ENCODE assay signal across 21 cellular contexts in genomic region chr6:4673861-4674260, GRCh38.
"Had no signal": no experiment of that assay in that cellular context is flagged by ENCODE, and none has a peak within 500 bp of the region (broad histone marks: within the 10 kb centered on the region; RNA-seq: fewer than 3 reads in every experiment).

No MANE protein-coding gene starts in this region.

- H3K4me3 Mint-ChIP-seq: immature natural killer cell had no signal

- H3K27me3 ChIP-seq: dorsolateral prefrontal cortex, esophagus muscularis mucosa, foreskin keratinocyte, gastroesophageal sphincter, heart left ventricle, hepatocyte, left lung had no signal

- H3K4me1 ChIP-seq: esophagus muscularis mucosa, foreskin keratinocyte, gastroesophageal sphincter, left lung, lower lobe of right lung had no signal

- H3K4me1 Mint-ChIP-seq: immature natural killer cell had no signal

- H3K27ac ChIP-seq: coronary artery, dorsolateral prefrontal cortex, esophagus muscularis mucosa, foreskin keratinocyte, gastroesophageal sphincter, heart left ventricle, hepatocyte, left lung, lower lobe of right lung had no signal

- ATAC-seq: foreskin keratinocyte, gastroesophageal sphincter, left colon, left lung, left ventricle myocardium superior, lower lobe of right lung had no signal

- DNase-seq: dermis blood vessel endothelial cell; dorsolateral prefrontal cortex; effector CD4-positive, alpha-beta T cell; effector memory CD4-positive, alpha-beta T cell; foreskin keratinocyte; heart left ventricle; hypothalamus; immature natural killer cell; islet precursor cell; kidney; kidney glomerular epithelial cell; left colon; left lung; left ventricle myocardium superior; lower lobe of right lung; mesenchymal stem cell; midbrain had no signal

- H3K36me3 ChIP-seq: esophagus muscularis mucosa, gastroesophageal sphincter, heart left ventricle, left lung, lower lobe of right lung had no signal

- H3K9me3 ChIP-seq: esophagus muscularis mucosa, gastroesophageal sphincter, heart left ventricle, left lung, lower lobe of right lung had no signal

- H3K4me3 ChIP-seq: coronary artery, dorsolateral prefrontal cortex, esophagus muscularis mucosa, gastroesophageal sphincter, heart left ventricle, hepatocyte, left lung, lower lobe of right lung had no signal
